Comparison of ENCODE assay signal across 8 cellular contexts in genomic region chr13:36431204-36432105, GRCh38. TPM values are rescaled to one million over a fixed set of nuclear protein-coding genes. Genes with fewer than 3 reads are reported as not detected.
DNase-seq lines count a peak whose midpoint lies in the region; ATAC-seq and TF ChIP-seq lines count a peak whose summit lies in the region.

No MANE protein-coding gene starts in this region.

- peaks cover 0 to 12% (median 4%) of the 10 kb centered on the region in 7 donors for H3K9me3 Mint-ChIP-seq in CD14-positive monocyte
- H3K9me3 Mint-ChIP-seq in activated naive CD8-positive, alpha-beta T cell (ENCODE audit: low read depth) = peaks cover 2% of the 10 kb centered on the region
- H3K9me3 Mint-ChIP-seq in stimulated activated memory B cell treated with anti-CD40 and anti-IgM and Interleukin-4, amounts not matched to agents 10 μg/mL and 1 μg/mL and 100 μg/mL, for 72 hours = no peaks in the 10 kb centered on the region

- no peak overlapping the region for H3K27ac Mint-ChIP-seq in CD14-positive monocyte
- H3K27ac Mint-ChIP-seq in activated naive CD8-positive, alpha-beta T cell = no peak overlapping the region
- H3K27ac Mint-ChIP-seq in stimulated activated memory B cell treated with anti-CD40 and anti-IgM and Interleukin-4, amounts not matched to agents 10 μg/mL and 1 μg/mL and 100 μg/mL, for 72 hours = no peak overlapping the region

- H3K4me3 ChIP-seq in HFF-Myc (replicated peaks; ENCODE audit: low read depth, low read length) = peak overlapping the region; percentile 48
- H3K4me3 ChIP-seq in iPS-11a (ENCODE audit: low read depth, low read length) = peak overlapping the region; percentile 66

- peaks cover 38 to 56% (median 39%) of the 10 kb centered on the region in 3 donors for H3K27me3 Mint-ChIP-seq in CD14-positive monocyte (ENCODE audit: low read depth in 3 of 3)
- peaks cover 43% of the 10 kb centered on the region for H3K27me3 Mint-ChIP-seq in activated naive CD8-positive, alpha-beta T cell
- H3K27me3 Mint-ChIP-seq in stimulated activated memory B cell treated with anti-CD40 and anti-IgM and Interleukin-4, amounts not matched to agents 10 μg/mL and 1 μg/mL and 100 μg/mL, for 72 hours = peaks cover 76% of the 10 kb centered on the region

- ATAC-seq in stimulated activated memory B cell treated with anti-CD40 and anti-IgM and Interleukin-4, amounts not matched to agents 10 μg/mL and 1 μg/mL and 100 μg/mL, for 72 hours = peak; percentile 39
- ATAC-seq in HG03135 (IDR thresholded peaks at IDR 0.05; ENCODE audit: unreplicated experiment) = no peak

- H3K36me3 Mint-ChIP-seq in CD14-positive monocyte = peaks cover 2 to 6% of the 10 kb centered on the region in 2 donors
- no peaks in the 10 kb centered on the region for H3K36me3 Mint-ChIP-seq in activated naive CD8-positive, alpha-beta T cell
- H3K36me3 Mint-ChIP-seq in stimulated activated memory B cell treated with anti-CD40 and anti-IgM and Interleukin-4, amounts not matched to agents 10 μg/mL and 1 μg/mL and 100 μg/mL, for 72 hours = no peaks in the 10 kb centered on the region

- DNase-seq in CD14-positive monocyte (ENCODE audit: low spot score) (no peak), HFF-Myc (ENCODE audit: extremely low read depth, low read depth) (no peak), LoVo (ENCODE audit: low spot score) (no peak), NK-92 (lab: John Stamatoyannopoulos, UW; ENCODE audit: unreplicated experiment) (no peak)

- intact Hi-C loops in CD14-positive monocyte (cut with micrococcal nuclease) = no loop called here

- H3K4me3 Mint-ChIP-seq in CD14-positive monocyte = peak overlapping the region; percentile 75 to 92
- peak overlapping the region; percentile 11 for H3K4me3 Mint-ChIP-seq in activated naive CD8-positive, alpha-beta T cell
- peak overlapping the region; percentile 48 for H3K4me3 Mint-ChIP-seq in stimulated activated memory B cell treated with anti-CD40 and anti-IgM and Interleukin-4, amounts not matched to agents 10 μg/mL and 1 μg/mL and 100 μg/mL, for 72 hours

- no peak for TF ChIP-seq CTCF in CD14-positive monocyte (IDR thresholded peaks at IDR 0.05)
- TF ChIP-seq CTCF in HFF-Myc (IDR thresholded peaks at IDR 0.05; ENCODE audit: low read depth, low read length, missing control alignments) = no peak

- H3K4me1 Mint-ChIP-seq in CD14-positive monocyte = peaks cover 25% of the 10 kb centered on the region
- H3K4me1 Mint-ChIP-seq in activated naive CD8-positive, alpha-beta T cell (ENCODE audit: low read depth) = peaks cover 12% of the 10 kb centered on the region
- H3K4me1 Mint-ChIP-seq in stimulated activated memory B cell treated with anti-CD40 and anti-IgM and Interleukin-4, amounts not matched to agents 10 μg/mL and 1 μg/mL and 100 μg/mL, for 72 hours = peaks cover 14% of the 10 kb centered on the region

RNA-seq across cellular contexts. Expression of gene CCNA1, which starts 0.8 kb away (rescaled TPM):
- polyA plus RNA-seq in CD14-positive monocyte = not detected

Comparison
In these comparisons a context has a peak if more than half of its experiments do, and no peak if none do; other contexts are left out.
1. H3K4me3 Mint-ChIP-seq: peak in every context shown above with its lines; median percentile 84 in CD14-positive monocyte; 48 in stimulated activated memory B cell treated with anti-CD40 and anti-IgM and Interleukin-4, amounts not matched to agents 10 μg/mL and 1 μg/mL and 100 μg/mL, for 72 hours; 11 in activated naive CD8-positive, alpha-beta T cell.